13 cellular contexts compared by ENCODE assay signal in genomic region chr7:44189286-44189992, GRCh38. TPM values are rescaled to one million over a fixed set of nuclear protein-coding genes. Genes with fewer than 3 reads are reported as not detected.
DNase-seq lines count a peak whose midpoint lies in the region; ATAC-seq and TF ChIP-seq lines count a peak whose summit lies in the region.
"Had no signal": no experiment of that assay in that cellular context is flagged by ENCODE, and none has a peak within 500 bp of the region (broad histone marks: within the 10 kb centered on the region; RNA-seq: fewer than 3 reads in every experiment).

Gene GCK, minus strand, starts transcription at chr7:44189439. Its CDS starts 486 bp downstream, at chr7:44188953.

- no peak within 1 kb of the TSS for H3K18ac ChIP-seq in mesendoderm (ENCODE audit: low read length)

- no peak within 1 kb of the TSS for H3K4me2 ChIP-seq in mesendoderm (ENCODE audit: low read length)

- no peak within 1 kb of the TSS for H2AK5ac ChIP-seq in mesendoderm (ENCODE audit: low read length)

- H3K9me3 Mint-ChIP-seq in chondrocyte (ENCODE audit: low read depth) = no peaks in the 10 kb centered on the region

- no peaks in the 10 kb centered on the region for H3K36me3 Mint-ChIP-seq in chondrocyte (ENCODE audit: low read depth)

- DNase-seq in DMS53 treated with DMSO at 0.1 percent for 48 hours (lab: John Stamatoyannopoulos, UW; ENCODE audit: unreplicated experiment) (peak; percentile 30), NCI-H2029 (lab: John Stamatoyannopoulos, UW) (peak; percentile 66), SHP77 treated with DMSO at 0.1 percent for 48 hours (lab: John Stamatoyannopoulos, UW) (peak; percentile 27), mesendoderm (peak; percentile 50), chondrocyte (ENCODE audit: low spot score) (no peak)
- DNase-seq in stimulated activated CD4-positive, alpha-beta T cell treated with anti-CD3 and anti-CD28 coated beads, Interleukin-15, amount 100 ng/mL, for 24 hours = no peak
- DNase-seq: activated CD8-positive, alpha-beta T cell treated with anti-CD3 and anti-CD28 coated beads, Interleukin-2, amount 10 ng/mL, durations not matched to agents 7 days and 5 days; activated effector memory CD4-positive, alpha-beta T cell treated with Interleukin-2 at 50 U/mL for 16 hours; anterior cingulate cortex; tibial artery had no signal

- H4K5ac ChIP-seq in mesendoderm (ENCODE audit: low read length) = no peak within 1 kb of the TSS

- H3K27ac ChIP-seq in mesendoderm (ENCODE audit: low read depth, low read length) = no peak within 1 kb of the TSS
- H3K27ac ChIP-seq: tibial artery had no signal

- no peak within 1 kb of the TSS for H4K8ac ChIP-seq in mesendoderm (ENCODE audit: low read depth, low read length)

- H2BK15ac ChIP-seq in mesendoderm (replicated peaks; ENCODE audit: low read depth) = no peak within 1 kb of the TSS

- no peaks in the 10 kb centered on the region for H3K79me2 ChIP-seq in mesendoderm (ENCODE audit: control insufficient read depth, insufficient read depth, low read length)

- H3K56ac ChIP-seq in mesendoderm (ENCODE audit: low read length) = no peak within 1 kb of the TSS

- ATAC-seq in GM21526 (IDR thresholded peaks at IDR 0.05; ENCODE audit: low FRiP score, unreplicated experiment) (no peak), HG03280 (IDR thresholded peaks at IDR 0.05; ENCODE audit: unreplicated experiment) (no peak)
- ATAC-seq: activated CD8-positive, alpha-beta T cell treated with anti-CD3 and anti-CD28 coated beads, Interleukin-2, amount 10 ng/mL, durations not matched to agents 7 days and 5 days had no signal

- no peak within 1 kb of the TSS for H3K27ac Mint-ChIP-seq in chondrocyte (ENCODE audit: unreplicated experiment)
- H3K27ac Mint-ChIP-seq: activated CD8-positive, alpha-beta T cell treated with anti-CD3 and anti-CD28 coated beads, Interleukin-2, amount 10 ng/mL, durations not matched to agents 7 days and 5 days had no signal

- H3K27me3 ChIP-seq in mesendoderm (ENCODE audit: insufficient read depth, low read length, poor library complexity) = no peaks in the 10 kb centered on the region

- no peak for TF ChIP-seq CTCF in chondrocyte (IDR thresholded peaks at IDR 0.05)

- no peak within 1 kb of the TSS for H2BK5ac ChIP-seq in mesendoderm (ENCODE audit: low read length)

- no peaks in the 10 kb centered on the region for H3K36me3 ChIP-seq in mesendoderm (ENCODE audit: control insufficient read depth, insufficient read depth, low read length)
- H3K36me3 ChIP-seq: tibial artery had no signal

- H3K4me1 Mint-ChIP-seq in chondrocyte (ENCODE audit: low read depth) = peaks cover 7% of the 10 kb centered on the region

- H3K79me1 ChIP-seq in mesendoderm (ENCODE audit: low read length) = no peaks in the 10 kb centered on the region

- H2BK120ac ChIP-seq in mesendoderm (ENCODE audit: low read depth, low read length) = no peak within 1 kb of the TSS

- H3K9ac ChIP-seq in mesendoderm (ENCODE audit: low read length) = no peak within 1 kb of the TSS

- H3K27me3 Mint-ChIP-seq in chondrocyte (ENCODE audit: low read depth) = peaks cover 2% of the 10 kb centered on the region

- no CpG with 5 or more reads among the region's 11 CpGs for WGBS in mesendoderm (ENCODE audit: extremely low coverage, insufficient coverage, low lambda C conversion rate)

- H3K4me3 ChIP-seq in mesendoderm (ENCODE audit: low read length) = no peak within 1 kb of the TSS
- H3K4me3 ChIP-seq: tibial artery had no signal

- no peak within 1 kb of the TSS for H3K4ac ChIP-seq in mesendoderm (ENCODE audit: low read depth, low read length)

- no peaks in the 10 kb centered on the region for H3K4me1 ChIP-seq in mesendoderm (ENCODE audit: control insufficient read depth, low read depth, low read length)
- H3K4me1 ChIP-seq: tibial artery had no signal

- H3K23ac ChIP-seq in mesendoderm (ENCODE audit: low read length) = no peak within 1 kb of the TSS

- no peak within 1 kb of the TSS for H3K4me3 Mint-ChIP-seq in chondrocyte (ENCODE audit: unreplicated experiment)
- H3K4me3 Mint-ChIP-seq: activated CD8-positive, alpha-beta T cell treated with anti-CD3 and anti-CD28 coated beads, Interleukin-2, amount 10 ng/mL, durations not matched to agents 7 days and 5 days had no signal

RNA-seq across cellular contexts. Expression of gene GCK, which starts in this region (rescaled TPM):
- 3.5 TPM for polyA plus RNA-seq in mesendoderm (2013, experiment 1 of 2)
- polyA plus RNA-seq in mesendoderm (2013, experiment 2 of 2) = 3.7 TPM
- 0.31 to 0.44 TPM (median 0.37 TPM) in 3 replicates for total RNA-seq in chondrocyte
- total RNA-seq: activated CD8-positive, alpha-beta T cell treated with anti-CD3 and anti-CD28 coated beads, Interleukin-2, amount 10 ng/mL, durations not matched to agents 7 days and 5 days; HT-29 had no signal

Comparison
In these comparisons a context has a peak if more than half of its experiments do, and no peak if none do; other contexts are left out.
1. DNase-seq: peak in DMS53 treated with DMSO at 0.1 percent for 48 hours (single experiment), NCI-H2029 (single experiment), SHP77 treated with DMSO at 0.1 percent for 48 hours (single experiment) and mesendoderm (single experiment); none in stimulated activated CD4-positive, alpha-beta T cell treated with anti-CD3 and anti-CD28 coated beads, Interleukin-15, amount 100 ng/mL, for 24 hours (single experiment) and chondrocyte (single experiment).